In the genomic region with DNA sequence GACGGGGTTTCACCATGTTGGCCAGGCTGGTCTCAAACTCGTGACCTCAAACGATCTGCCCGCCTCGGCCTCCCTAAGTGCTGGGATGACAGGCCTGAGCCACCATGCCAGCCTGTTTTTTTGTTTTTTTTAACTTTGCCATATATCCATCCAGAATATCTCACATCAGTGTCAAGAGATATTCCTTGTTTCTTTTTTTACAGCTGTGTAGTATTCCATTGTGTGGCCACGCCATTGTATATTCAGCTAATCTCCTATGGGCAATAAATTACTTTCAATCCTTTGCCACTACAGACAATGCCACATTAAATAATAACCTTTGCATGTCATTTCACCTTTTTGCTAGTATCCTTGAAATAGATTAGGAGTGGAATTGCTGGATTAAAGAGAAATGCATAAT, we compare ENCODE assay signal across 8 cellular contexts. TPM values are rescaled to one million over a fixed set of nuclear protein-coding genes. Genes with fewer than 3 reads are reported as not detected.
"Had no signal": no experiment of that assay in that cellular context is flagged by ENCODE, and none has a peak within 500 bp of the region (broad histone marks: within the 10 kb centered on the region; RNA-seq: fewer than 3 reads in every experiment).

No MANE protein-coding gene starts in this region.

- H3K4me2 ChIP-seq: KMS-11 had no signal

- H3K9ac ChIP-seq: KMS-11 had no signal

- DNase-seq: IMR-90, KBM-7, KG1 had no signal

- FAIRE-seq: HepG2, HTR-8/SVneo had no signal

- ATAC-seq: HepG2 had no signal

- H3K27ac ChIP-seq: HL-60, KMS-11 had no signal

RNA-seq across cellular contexts. Expression of a gene that starts 24.2 kb away (rescaled TPM):
- total RNA-seq: IMR-90 had no signal
- polyA plus RNA-seq: IgD-negative memory B cell, IMR-90 had no signal
